16 cellular contexts compared by ENCODE assay signal in the genomic region with DNA sequence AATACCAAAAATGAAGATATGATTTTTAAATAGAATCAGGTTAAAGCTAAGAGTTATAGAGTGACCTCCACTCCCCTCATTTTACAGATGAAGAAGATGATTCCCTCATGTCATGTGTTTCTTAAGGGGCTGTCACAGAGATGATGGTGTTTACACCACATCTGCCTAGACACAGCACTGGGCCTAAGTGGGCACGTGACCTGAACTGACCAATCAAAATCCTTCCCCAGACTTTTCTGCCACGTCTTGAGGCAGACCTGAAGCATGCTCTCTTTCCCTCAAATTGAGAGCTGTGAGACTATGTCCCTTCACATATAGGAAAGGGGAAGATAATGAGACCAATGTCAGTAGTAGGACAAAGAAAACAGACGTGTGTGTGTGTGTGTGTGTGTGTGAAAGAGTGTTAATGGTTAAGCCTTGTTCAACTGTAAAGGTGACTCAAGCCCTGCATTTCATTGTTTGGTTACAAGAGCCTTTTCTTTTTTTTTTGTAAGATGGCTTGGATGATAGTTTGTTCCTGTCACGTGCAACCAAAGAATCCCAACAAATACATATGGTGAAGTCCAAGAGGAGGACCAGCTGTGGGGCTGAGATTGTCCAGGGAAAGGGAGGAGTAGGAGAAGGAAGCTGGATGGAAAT.
DNase-seq lines count a peak whose midpoint lies in the region; ATAC-seq, FAIRE-seq and TF ChIP-seq lines count a peak whose summit lies in the region.
"Had no signal": no experiment of that assay in that cellular context is flagged by ENCODE, and none has a peak within 500 bp of the region (broad histone marks: within the 10 kb centered on the region; RNA-seq: fewer than 3 reads in every experiment).

No MANE protein-coding gene starts in this region.

- SMC1A ChIA-PET in GM12878 (lab: Charles Lee; ENCODE audit: uncharacterized antibody, unreplicated experiment), result interaction anchor here (0.7 to 1.3 kb wide), 2 partner anchors 14 to 70 kb away, joined by 3 to 4 read pairs; no protein-coding TSS in a partner anchor

- TF ChIP-seq RAD21 in GM12878 (IDR thresholded peaks at IDR 0.05; ENCODE audit: insufficient read depth, low read depth, low read length), result no peak

- H3K36me3 ChIP-seq in GM12878 (ENCODE audit: control insufficient read depth in 2 of 2, insufficient read depth in 2 of 2, low read length in 1 of 2) (peaks cover 8 to 24% of the 10 kb centered on the region in 2 experiments), transverse colon (no peaks in the 10 kb centered on the region)
- H3K36me3 ChIP-seq: HAP-1 had no signal

- no peaks in the 10 kb centered on the region for H3K79me2 ChIP-seq in GM12878 (ENCODE audit: control insufficient read depth, insufficient read depth, low read length)

- no peak for TF ChIP-seq EP300 in GM12878 (IDR thresholded peaks at IDR 0.05; ENCODE audit: borderline replicate concordance in 1 of 2, control insufficient read depth in 1 of 2, low read depth in 2 of 2, low read length in 2 of 2)
- no peak for TF ChIP-seq EP300 in transverse colon (IDR thresholded peaks at IDR 0.05; ENCODE audit: low read depth)

- no peak overlapping the region for H3K27ac ChIP-seq in GM12878 (ENCODE audit: control insufficient read depth, insufficient read depth)
- H3K27ac ChIP-seq in transverse colon, result no peak overlapping the region
- H3K27ac ChIP-seq: 22Rv1; BLaER1 treated with 17β-estradiol and CSF1 and Interleukin-3, amounts not matched to agents 10 nM and 100 nM; PC-9 had no signal

- no peak overlapping the region for H2AFZ ChIP-seq in GM12878 (ENCODE audit: control insufficient read depth, low read depth, low read length)
- H2AFZ ChIP-seq: PC-9 had no signal

- RAD21 ChIA-PET in GM12878 (lab: Charles Lee; ENCODE audit: unreplicated experiment), result no interaction called here

- H3K9me3 ChIP-seq in GM12878 (replicated peaks; ENCODE audit: control insufficient read depth, insufficient read depth, low read length) (no peaks in the 10 kb centered on the region), transverse colon (no peaks in the 10 kb centered on the region)
- H3K9me3 ChIP-seq: HAP-1 had no signal

- H3K27me3 ChIP-seq in GM12878 (replicated peaks in 1 of 2; ENCODE audit: control insufficient read depth in 2 of 2, insufficient read depth in 2 of 2, low read length in 1 of 2) (no peaks in the 10 kb centered on the region), transverse colon (no peaks in the 10 kb centered on the region)
- H3K27me3 ChIP-seq: BLaER1 treated with 17β-estradiol and CSF1 and Interleukin-3, amounts not matched to agents 10 nM and 100 nM had no signal

- no peak overlapping the region for H3K9ac ChIP-seq in GM12878 (ENCODE audit: control insufficient read depth, insufficient read depth, low read length)
- H3K9ac ChIP-seq: BLaER1 treated with 17β-estradiol and CSF1 and Interleukin-3, amounts not matched to agents 10 nM and 100 nM had no signal

- no peak for ATAC-seq in GM12878

- 73% methylated on average over 4 of the region's 4 CpGs for WGBS in GM12878 (ENCODE audit: insufficient coverage, insufficient replicate concordance, low lambda C conversion rate, missing lambda C conversion rate)
- 47 to 59% methylated on average over 2 to 4 of the region's 4 CpGs for WGBS in transverse colon (ENCODE audit: low coverage in 1 of 2), 2 donors

- H4K20me1 ChIP-seq in GM12878 (ENCODE audit: control insufficient read depth, insufficient read depth), result no peaks in the 10 kb centered on the region
- H4K20me1 ChIP-seq: BLaER1 treated with 17β-estradiol and CSF1 and Interleukin-3, amounts not matched to agents 10 nM and 100 nM had no signal

- intact Hi-C loops in GM12878 (cut with micrococcal nuclease; ENCODE audit: unreplicated experiment), result no loop called here
- intact Hi-C loops in transverse colon (cut with DNase I; ENCODE audit: low total_unique reads), result no loop called here

- in situ Hi-C loops in GM12878 (cut with MboI) (no loop called here), transverse colon (cut with MboI; ENCODE audit: low pct_ligation_motif_present in 1 of 4, low pct_unique_long_range_greater_than_20kb in 1 of 4, low sequenced_read_pairs in 3 of 4) (no loop called here)

- POLR2A ChIA-PET in GM12878 (lab: Charles Lee), result no interaction called here

- H3K4me1 ChIP-seq in GM12878 (ENCODE audit: control insufficient read depth, insufficient read depth, low read length) (no peaks in the 10 kb centered on the region; the same call in 1 of the 2 replicates), transverse colon (peaks cover 0 to 11% (median 0%) of the 10 kb centered on the region in 4 donors)
- H3K4me1 ChIP-seq: BLaER1 treated with 17β-estradiol and CSF1 and Interleukin-3, amounts not matched to agents 10 nM and 100 nM; HAP-1 had no signal

- TF ChIP-seq POLR2A in GM12878 (IDR thresholded peaks at IDR 0.05; ENCODE audit: low read depth, low read length) (no peak), transverse colon (IDR thresholded peaks at IDR 0.05) (no peak)

- H3K4me3 ChIP-seq in GM12878 (no peak overlapping the region), transverse colon (no peak overlapping the region)
- H3K4me3 ChIP-seq: BLaER1 treated with 17β-estradiol and CSF1 and Interleukin-3, amounts not matched to agents 10 nM and 100 nM; HAP-1; PC-9 had no signal

- DNase-seq in DMS53 (lab: John Stamatoyannopoulos, UW) (peak; percentile 37), DMS53 treated with DMSO at 0.1 percent for 48 hours (lab: John Stamatoyannopoulos, UW; ENCODE audit: unreplicated experiment) (no peak), GM19239 (ENCODE audit: insufficient read length, low spot score) (no peak), GM12878 (ENCODE audit: low read depth, low spot score) (no peak), kidney glomerular epithelial cell (lab: John Stamatoyannopoulos, UW) (peak; percentile 7), Ammon's horn (ENCODE audit: low spot score) (no peak), transverse colon (no peak), Kasumi-1 (lab: John Stamatoyannopoulos, UW) (no peak)
- DNase-seq: NCI-H146, NCI-H345, NCI-H526 treated with DMSO at 0.1 percent for 48 hours, PC-9 had no signal

- no TSS peak for BruUV-seq in GM12878 (replicated peaks; lab: Mats Ljungman, UMichigan)

- TF ChIP-seq CTCF in GM12878 (IDR thresholded peaks at IDR 0.05 in 2 of 3, conservative IDR thresholded peaks at IDR 0.05 in 1 of 3; ENCODE audit: control insufficient read depth in 2 of 3, extremely low read depth in 1 of 3, insufficient read depth in 1 of 3, low read depth in 3 of 3, low read length in 3 of 3) (no peak), transverse colon (IDR thresholded peaks at IDR 0.05) (no peak)

- FAIRE-seq in GM19239 (lab: Jason Lieb, UNC), result peak; percentile 23
- no peak for FAIRE-seq in GM12878 (lab: Jason Lieb, UNC)
- FAIRE-seq: D721Med had no signal

- CTCF ChIA-PET in GM12878 (lab: Yijun Ruan, JAX), result interaction anchor here (0.9 to 1.2 kb wide), 2 partner anchors 9 to 285 kb away, joined by 3 read pairs; no protein-coding TSS in a partner anchor

- no peak overlapping the region for H3K4me2 ChIP-seq in GM12878 (ENCODE audit: control insufficient read depth, insufficient read depth)
- H3K4me2 ChIP-seq: BLaER1 treated with 17β-estradiol and CSF1 and Interleukin-3, amounts not matched to agents 10 nM and 100 nM; PC-9 had no signal

TF ChIP-seq in GM12878, 131 proteins besides CTCF, POLR2A, EP300 and RAD21:
- TF ChIP-seq FOXM1 (IDR thresholded peaks at IDR 0.05; ENCODE audit: low read depth, low read length), result no peak
- TF ChIP-seq, protein P1, sequence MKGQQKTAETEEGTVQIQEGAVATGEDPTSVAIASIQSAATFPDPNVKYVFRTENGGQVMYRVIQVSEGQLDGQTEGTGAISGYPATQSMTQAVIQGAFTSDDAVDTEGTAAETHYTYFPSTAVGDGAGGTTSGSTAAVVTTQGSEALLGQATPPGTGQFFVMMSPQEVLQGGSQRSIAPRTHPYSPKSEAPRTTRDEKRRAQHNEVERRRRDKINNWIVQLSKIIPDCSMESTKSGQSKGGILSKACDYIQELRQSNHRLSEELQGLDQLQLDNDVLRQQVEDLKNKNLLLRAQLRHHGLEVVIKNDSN (IDR thresholded peaks at IDR 0.05; ENCODE audit: borderline replicate concordance, extremely low read length, insufficient read depth, low read depth, low read length), result peak; percentile 29
- TF ChIP-seq NBN (IDR thresholded peaks at IDR 0.05), result no peak

Comparison
In these comparisons a context has a peak if more than half of its experiments do, and no peak if none do; other contexts are left out.
1. DNase-seq: peak in DMS53 (single experiment) and kidney glomerular epithelial cell (single experiment); none in DMS53 treated with DMSO at 0.1 percent for 48 hours (single experiment), GM19239 (single experiment), GM12878 (single experiment), Ammon's horn (single experiment), transverse colon (single experiment) and Kasumi-1 (0 of 2).